Comparison of ENCODE assay signal across 8 cellular contexts in genomic region chr1:23343246-23344110, GRCh38. TPM values are rescaled to one million over a fixed set of nuclear protein-coding genes. Genes with fewer than 3 reads are reported as not detected.
A peak's percentile ranks its signal among the peaks of the same experiment; 100 is the strongest.
DNase-seq lines count a peak whose midpoint lies in the region; ATAC-seq and TF ChIP-seq lines count a peak whose summit lies in the region.

No MANE protein-coding gene starts in this region.

- H3K4me3 ChIP-seq in lung = peak overlapping the region; percentile 79

- H3K27ac ChIP-seq in KOPT-K1 (ENCODE audit: low read depth, low read length, poor library complexity, severe bottlenecking) (peak overlapping the region; percentile 87), lung (ENCODE audit: low read depth in 1 of 2, low read length in 1 of 2) (peak overlapping the region; percentile 94 to 99)

- no peak for TF ChIP-seq CTCF in lung (IDR thresholded peaks at IDR 0.05; ENCODE audit: control extremely low read depth, extremely low read depth)

- H3K36me3 Mint-ChIP-seq in dendritic cell treated with granulocyte-macrophage colony-stimulating factor and Interleukin-4, amounts not matched to agents 40 ng/mL and 50 ng/mL, for 4 days (ENCODE audit: low read depth) = peaks cover 18% of the 10 kb centered on the region

- ATAC-seq in GM21390 (IDR thresholded peaks at IDR 0.05; ENCODE audit: unreplicated experiment) (peak; percentile 8), lung (ENCODE audit: insufficient read depth, low FRiP score) (peak; percentile 16)

- H3K4me3 Mint-ChIP-seq in dendritic cell treated with granulocyte-macrophage colony-stimulating factor and Interleukin-4, amounts not matched to agents 40 ng/mL and 50 ng/mL, for 4 days = peak overlapping the region; percentile 88

- intact Hi-C loops in dendritic cell treated with granulocyte-macrophage colony-stimulating factor and Interleukin-4, amounts not matched to agents 40 ng/mL and 50 ng/mL, for 4 days (cut with micrococcal nuclease) = loop anchor here (1.0 to 2.0 kb wide), 2 partner anchors 25 to 59 kb away; no protein-coding TSS in a partner anchor

- peaks cover 27% of the 10 kb centered on the region for H3K36me3 ChIP-seq in KOPT-K1 (ENCODE audit: insufficient read depth, low read length)
- no peaks in the 10 kb centered on the region for H3K36me3 ChIP-seq in lung (ENCODE audit: control insufficient read depth in 2 of 2, insufficient read depth in 2 of 2, low read length in 2 of 2)

- H3K9me3 ChIP-seq in KOPT-K1 (ENCODE audit: insufficient read depth, low read length, poor library complexity, severe bottlenecking) (no peaks in the 10 kb centered on the region), lung (ENCODE audit: control insufficient read depth in 2 of 2, insufficient read depth in 1 of 2, low read length in 1 of 2) (no peaks in the 10 kb centered on the region)

- H3K4me1 ChIP-seq in lung (ENCODE audit: control insufficient read depth in 2 of 2, insufficient read depth in 2 of 2, low read length in 2 of 2) = peaks cover 0 to 18% of the 10 kb centered on the region in 2 donors

- no peaks in the 10 kb centered on the region for H3K27me3 Mint-ChIP-seq in dendritic cell treated with granulocyte-macrophage colony-stimulating factor and Interleukin-4, amounts not matched to agents 40 ng/mL and 50 ng/mL, for 4 days

- 0 to 1% methylated on average over 52 to 65 of the region's 65 CpGs for WGBS in lung, 2 donors

- peaks cover 42% of the 10 kb centered on the region for H3K4me1 Mint-ChIP-seq in dendritic cell treated with granulocyte-macrophage colony-stimulating factor and Interleukin-4, amounts not matched to agents 40 ng/mL and 50 ng/mL, for 4 days (ENCODE audit: low read depth)

- peak; percentile 82 for DNase-seq in DMS 273 (lab: John Stamatoyannopoulos, UW; ENCODE audit: unreplicated experiment)
- peak; percentile 22 for DNase-seq in activated CD4-positive, alpha-beta T cell treated with anti-CD3 and anti-CD28 coated beads for 1 hour
- no peak for DNase-seq in lung (ENCODE audit: low spot score)
- peak; percentile 16 for DNase-seq in stimulated activated CD8-positive, alpha-beta memory T cell treated with anti-CD3 and anti-CD28 coated beads, Interleukin-15, amount 100 ng/mL, for 24 hours (ENCODE audit: low read depth)
- DNase-seq in midbrain (lab: John Stamatoyannopoulos, UW) = no peak

- no peaks in the 10 kb centered on the region for H3K27me3 ChIP-seq in lung (ENCODE audit: control insufficient read depth, insufficient read depth)

- peak overlapping the region; percentile 97 for H3K27ac Mint-ChIP-seq in dendritic cell treated with granulocyte-macrophage colony-stimulating factor and Interleukin-4, amounts not matched to agents 40 ng/mL and 50 ng/mL, for 4 days

- H3K9me3 Mint-ChIP-seq in dendritic cell treated with granulocyte-macrophage colony-stimulating factor and Interleukin-4, amounts not matched to agents 40 ng/mL and 50 ng/mL, for 4 days = no peaks in the 10 kb centered on the region

RNA-seq across cellular contexts. Expression of gene HNRNPR, which starts 0.6 kb away (rescaled TPM):
- 100 to 1,000 TPM; 112 to 147 TPM for total RNA-seq in lung
- polyA plus RNA-seq in lung = 10 to 100 TPM; 54.2 to 77.8 TPM

RNA-seq across cellular contexts. Expression of gene ZNF436, which starts 26.2 kb away (rescaled TPM):
- 10 to 100 TPM in 1 of 2 donors, 1 to 10 TPM in 1; 8.9 to 30.9 TPM for total RNA-seq in lung
- polyA plus RNA-seq in lung = 1 to 10 TPM; 2.1 to 4.2 TPM

Comparison
In these comparisons a context has a peak if more than half of its experiments do, and no peak if none do; other contexts are left out.
1. DNase-seq: peak in DMS 273 (single experiment), activated CD4-positive, alpha-beta T cell treated with anti-CD3 and anti-CD28 coated beads for 1 hour (single experiment) and stimulated activated CD8-positive, alpha-beta memory T cell treated with anti-CD3 and anti-CD28 coated beads, Interleukin-15, amount 100 ng/mL, for 24 hours (single experiment); none in lung (single experiment) and midbrain (single experiment).